ENCODE assay signal across 11 cellular contexts in the genomic region with DNA sequence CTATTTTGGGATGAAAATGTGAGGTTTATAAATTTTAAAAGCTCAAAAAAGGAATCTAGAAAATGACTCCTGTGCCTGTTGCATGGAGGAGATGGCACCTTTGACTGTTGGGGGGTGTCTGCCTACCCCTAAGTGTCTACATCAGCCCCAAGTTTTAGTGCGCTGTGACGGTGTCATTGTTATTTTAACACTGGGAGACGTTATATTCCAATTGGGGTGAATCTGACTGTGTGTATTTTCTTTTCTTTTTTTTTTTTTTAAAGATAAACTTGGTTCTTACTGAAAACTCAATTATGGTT. TPM values are rescaled to one million over a fixed set of nuclear protein-coding genes. Genes with fewer than 3 reads are reported as not detected.
DNase-seq lines count a peak whose midpoint lies in the region; ATAC-seq and TF ChIP-seq lines count a peak whose summit lies in the region.
"Had no signal": no experiment of that assay in that cellular context is flagged by ENCODE, and none has a peak within 500 bp of the region (broad histone marks: within the 10 kb centered on the region; RNA-seq: fewer than 3 reads in every experiment).

No MANE protein-coding gene starts in this region.

- peaks cover 15 to 32% of the 10 kb centered on the region in 2 donors for H3K36me3 Mint-ChIP-seq in activated T-cell treated with anti-CD3 and anti-CD28 coated beads, Interleukin-2, amount 50 U/mL, for 72 hours (ENCODE audit: insufficient read depth in 2 of 2)
- peaks cover 40% of the 10 kb centered on the region for H3K36me3 Mint-ChIP-seq in activated T-helper 1 cell treated with anti-CD3 and anti-CD28 coated beads, Interleukin-12 subunit alpha, Interleukin-12 subunit beta, Interleukin-2, Interleukin-4 antibody, amounts not matched to agents 30 ng/mL and 10 ng/mL and 1 ng/mL, durations not matched to agents 14 hours and 24 hours and 36 hours (ENCODE audit: low read depth)

- H3K36me3 ChIP-seq in gastroesophageal sphincter (no peaks in the 10 kb centered on the region), testis (ENCODE audit: low read depth, missing control alignments) (no peaks in the 10 kb centered on the region)

- H3K27me3 ChIP-seq in gastroesophageal sphincter (no peaks in the 10 kb centered on the region), testis (no peaks in the 10 kb centered on the region)

- DNase-seq in activated T-cell treated with anti-CD3 and anti-CD28 coated beads, Interleukin-2, amount 50 U/mL, for 72 hours: peak in 1 of 2 donors; percentile 24
- no peak for DNase-seq in activated T-cell treated with anti-CD3 and anti-CD28 coated beads, Interleukin-2, amount 50 U/mL, for 48 hours
- peak; percentile 12 for DNase-seq in activated T-helper 1 cell treated with anti-CD3 and anti-CD28 coated beads, Interleukin-12 subunit alpha, Interleukin-12 subunit beta, Interleukin-2, Interleukin-4 antibody, amounts not matched to agents 30 ng/mL and 10 ng/mL and 1 ng/mL, durations not matched to agents 14 hours and 24 hours and 36 hours (ENCODE audit: low spot score)
- DNase-seq in testis: no peak
- DNase-seq: COR-L47 had no signal

- peak overlapping the region; percentile 87 to 92 for H3K4me3 Mint-ChIP-seq in activated T-cell treated with anti-CD3 and anti-CD28 coated beads, Interleukin-2, amount 50 U/mL, for 72 hours
- peak overlapping the region; percentile 92 for H3K4me3 Mint-ChIP-seq in activated T-helper 1 cell treated with anti-CD3 and anti-CD28 coated beads, Interleukin-12 subunit alpha, Interleukin-12 subunit beta, Interleukin-2, Interleukin-4 antibody, amounts not matched to agents 30 ng/mL and 10 ng/mL and 1 ng/mL, durations not matched to agents 14 hours and 24 hours and 36 hours

- TF ChIP-seq CTCF in gastroesophageal sphincter (IDR thresholded peaks at IDR 0.05) (no peak), testis (IDR thresholded peaks at IDR 0.05) (no peak)

- ATAC-seq in activated T-cell treated with anti-CD3 and anti-CD28 coated beads, Interleukin-2, amount 50 U/mL, for 72 hours (replicated peaks in 1 of 2): peak in 1 of 2 donors; percentile 4
- ATAC-seq in gastroesophageal sphincter (no peak), HG02870 (IDR thresholded peaks at IDR 0.05; ENCODE audit: unreplicated experiment) (no peak), HG02973 (IDR thresholded peaks at IDR 0.05; ENCODE audit: unreplicated experiment) (no peak), HG02623 (IDR thresholded peaks at IDR 0.05; ENCODE audit: unreplicated experiment) (no peak)

- H3K27ac Mint-ChIP-seq in activated T-cell treated with anti-CD3 and anti-CD28 coated beads, Interleukin-2, amount 50 U/mL, for 72 hours: peak overlapping the region; percentile 98
- peak overlapping the region; percentile 93 for H3K27ac Mint-ChIP-seq in activated T-helper 1 cell treated with anti-CD3 and anti-CD28 coated beads, Interleukin-12 subunit alpha, Interleukin-12 subunit beta, Interleukin-2, Interleukin-4 antibody, amounts not matched to agents 30 ng/mL and 10 ng/mL and 1 ng/mL, durations not matched to agents 14 hours and 24 hours and 36 hours

- H3K27me3 Mint-ChIP-seq in activated T-cell treated with anti-CD3 and anti-CD28 coated beads, Interleukin-2, amount 50 U/mL, for 72 hours (ENCODE audit: low read depth): no peaks in the 10 kb centered on the region
- H3K27me3 Mint-ChIP-seq in activated T-helper 1 cell treated with anti-CD3 and anti-CD28 coated beads, Interleukin-12 subunit alpha, Interleukin-12 subunit beta, Interleukin-2, Interleukin-4 antibody, amounts not matched to agents 30 ng/mL and 10 ng/mL and 1 ng/mL, durations not matched to agents 14 hours and 24 hours and 36 hours (ENCODE audit: insufficient read depth): no peaks in the 10 kb centered on the region

- peaks cover 72% of the 10 kb centered on the region for H3K4me1 Mint-ChIP-seq in activated T-cell treated with anti-CD3 and anti-CD28 coated beads, Interleukin-2, amount 50 U/mL, for 72 hours (ENCODE audit: low read depth)
- peaks cover 57% of the 10 kb centered on the region for H3K4me1 Mint-ChIP-seq in activated T-helper 1 cell treated with anti-CD3 and anti-CD28 coated beads, Interleukin-12 subunit alpha, Interleukin-12 subunit beta, Interleukin-2, Interleukin-4 antibody, amounts not matched to agents 30 ng/mL and 10 ng/mL and 1 ng/mL, durations not matched to agents 14 hours and 24 hours and 36 hours (ENCODE audit: low read depth)

- TF ChIP-seq EP300 in gastroesophageal sphincter (IDR thresholded peaks at IDR 0.05): no peak

- H3K4me1 ChIP-seq in gastroesophageal sphincter: peaks cover 0 to 4% (median 0%) of the 10 kb centered on the region in 3 donors
- peaks cover 7% of the 10 kb centered on the region for H3K4me1 ChIP-seq in testis

- H3K4me3 ChIP-seq in gastroesophageal sphincter: peak overlapping the region; percentile 41 to 46
- H3K4me3 ChIP-seq in testis: peak overlapping the region; percentile 14 to 44

- 52 to 78% methylated on average over 3 of the region's 3 CpGs for WGBS in gastroesophageal sphincter (ENCODE audit: low coverage in 1 of 2), 2 donors
- WGBS in testis, 2 donors: 58 to 62% methylated on average over 3 of the region's 3 CpGs

- no peak for TF ChIP-seq POLR2A in gastroesophageal sphincter (IDR thresholded peaks at IDR 0.05)
- TF ChIP-seq POLR2A in testis (IDR thresholded peaks at IDR 0.05): no peak

- H3K9me3 ChIP-seq in gastroesophageal sphincter (no peaks in the 10 kb centered on the region), testis (no peaks in the 10 kb centered on the region)

- intact Hi-C loops in activated T-helper 1 cell treated with anti-CD3 and anti-CD28 coated beads, Interleukin-12 subunit alpha, Interleukin-12 subunit beta, Interleukin-2, Interleukin-4 antibody, amounts not matched to agents 30 ng/mL and 10 ng/mL and 1 ng/mL, durations not matched to agents 14 hours and 24 hours and 36 hours (cut with micrococcal nuclease): loop anchor here (5.0 kb wide), 1 partner anchor 1074 kb away; no protein-coding TSS in a partner anchor
- intact Hi-C loops in testis (cut with DNase I; ENCODE audit: low total_unique reads): no loop called here

- H3K9me3 Mint-ChIP-seq in activated T-cell treated with anti-CD3 and anti-CD28 coated beads, Interleukin-2, amount 50 U/mL, for 72 hours: no peaks in the 10 kb centered on the region
- H3K9me3 Mint-ChIP-seq in activated T-helper 1 cell treated with anti-CD3 and anti-CD28 coated beads, Interleukin-12 subunit alpha, Interleukin-12 subunit beta, Interleukin-2, Interleukin-4 antibody, amounts not matched to agents 30 ng/mL and 10 ng/mL and 1 ng/mL, durations not matched to agents 14 hours and 24 hours and 36 hours: no peaks in the 10 kb centered on the region

- H3K27ac ChIP-seq in gastroesophageal sphincter: peak overlapping the region; percentile 71 to 84 (median 74)
- H3K27ac ChIP-seq in testis: peak overlapping the region; percentile 60 to 89
- H3K27ac ChIP-seq: VCaP had no signal

RNA-seq across cellular contexts. Expression of gene SRGN, which starts 0.5 kb away (rescaled TPM):
- 100 to 1,000 TPM; 439 to 902 TPM for total RNA-seq in activated T-cell treated with anti-CD3 and anti-CD28 coated beads, Interleukin-2, amount 50 U/mL, for 72 hours
- 1,217 and 1,242 TPM in 2 replicates for total RNA-seq in activated T-helper 1 cell treated with anti-CD3 and anti-CD28 coated beads, Interleukin-12 subunit alpha, Interleukin-12 subunit beta, Interleukin-2, Interleukin-4 antibody, amounts not matched to agents 30 ng/mL and 10 ng/mL and 1 ng/mL, durations not matched to agents 14 hours and 24 hours and 36 hours
- total RNA-seq in gastroesophageal sphincter (100 to 1,000 TPM in 2 of 4 donors, 10 to 100 TPM in 2; 14.9 to 143 (median 97.8) TPM), testis (10 to 100 TPM; 25.7 to 35.8 TPM)
- polyA plus RNA-seq in testis (ENCODE audit: insufficient read depth, low read depth, low replicate concordance): 61.1 TPM
- total RNA-seq: H1 had no signal

RNA-seq across cellular contexts. Expression of gene VPS26A, which starts 35.6 kb away (rescaled TPM):
- 10 to 100 TPM; 39.0 to 39.1 TPM for total RNA-seq in activated T-cell treated with anti-CD3 and anti-CD28 coated beads, Interleukin-2, amount 50 U/mL, for 72 hours
- total RNA-seq in activated T-helper 1 cell treated with anti-CD3 and anti-CD28 coated beads, Interleukin-12 subunit alpha, Interleukin-12 subunit beta, Interleukin-2, Interleukin-4 antibody, amounts not matched to agents 30 ng/mL and 10 ng/mL and 1 ng/mL, durations not matched to agents 14 hours and 24 hours and 36 hours: 24.7 and 24.8 TPM in 2 replicates
- 10 to 100 TPM; 34.1 to 51.5 (median 39.4) TPM for total RNA-seq in gastroesophageal sphincter
- total RNA-seq in testis: 10 to 100 TPM; 53.6 to 59.8 TPM
- 65.0 TPM for polyA plus RNA-seq in testis (ENCODE audit: insufficient read depth, low read depth, low replicate concordance)
